Comparison of ENCODE assay signal across 1 cellular context in genomic region chr22:42337356-42337755, GRCh38.
TF ChIP-seq lines count a peak whose summit lies in the region.

No MANE protein-coding gene starts in this region.

TF ChIP-seq in WTC11, 78 proteins besides CTCF, POLR2A, EP300 and RAD21 (continued from another document):
- no peak for TF ChIP-seq AR (CRISPR knock-in tag; IDR thresholded peaks at IDR 0.05)
- no peak for TF ChIP-seq HMGXB4 (CRISPR knock-in tag; IDR thresholded peaks at IDR 0.05)
- no peak for TF ChIP-seq NR3C1 (CRISPR knock-in tag; conservative IDR thresholded peaks at IDR 0.05; ENCODE audit: low read depth)
- no peak for TF ChIP-seq ZNF232 (CRISPR knock-in tag; IDR thresholded peaks at IDR 0.05)
- TF ChIP-seq JUN (CRISPR knock-in tag; IDR thresholded peaks at IDR 0.05) = no peak
- TF ChIP-seq ZBTB43 (CRISPR knock-in tag; IDR thresholded peaks at IDR 0.05) = no peak
- TF ChIP-seq PREB (CRISPR knock-in tag; IDR thresholded peaks at IDR 0.05; ENCODE audit: borderline replicate concordance) = no peak
- TF ChIP-seq MXD4 (CRISPR knock-in tag; IDR thresholded peaks at IDR 0.05; ENCODE audit: borderline replicate concordance) = no peak
- no peak for TF ChIP-seq TEAD1 (CRISPR knock-in tag; IDR thresholded peaks at IDR 0.05)
TF ChIP-seq in WTC11: peak in this region for 0.
